8 cellular contexts compared by ENCODE assay signal in genomic region chr15:48541659-48542334, GRCh38.
DNase-seq lines count a peak whose midpoint lies in the region; ATAC-seq, FAIRE-seq and TF ChIP-seq lines count a peak whose summit lies in the region.

No MANE protein-coding gene starts in this region.

- H3K4me3 Mint-ChIP-seq in endothelial cell (ENCODE audit: unreplicated experiment): no peak overlapping the region

- H3K9me3 ChIP-seq in ascending aorta: no peaks in the 10 kb centered on the region

- no peak for FAIRE-seq in frontal cortex (lab: Jason Lieb, UNC)

- H3K4me1 ChIP-seq in ascending aorta: peaks cover 7 to 8% of the 10 kb centered on the region in 2 donors

- H3K4me3 ChIP-seq in ascending aorta: peak overlapping the region in 1 of 2 donors; percentile 39

- H3K36me3 Mint-ChIP-seq in endothelial cell (ENCODE audit: low read depth, unreplicated experiment): peaks cover 4% of the 10 kb centered on the region

- no peak overlapping the region for H3K27ac Mint-ChIP-seq in endothelial cell (ENCODE audit: unreplicated experiment)

- no peak for TF ChIP-seq CTCF in ascending aorta (IDR thresholded peaks at IDR 0.05)
- no peak for TF ChIP-seq CTCF in endothelial cell (IDR thresholded peaks at IDR 0.05; ENCODE audit: unreplicated experiment)

- H3K36me3 ChIP-seq in ascending aorta: no peaks in the 10 kb centered on the region

- peaks cover 9% of the 10 kb centered on the region for H3K4me1 Mint-ChIP-seq in endothelial cell (ENCODE audit: unreplicated experiment)

- H3K27ac ChIP-seq in ascending aorta: peak overlapping the region; percentile 24 to 55

- intact Hi-C loops in ascending aorta (cut with DNase I) (no loop called here), sciatic nerve (cut with DNase I) (no loop called here)

- DNase-seq in ascending aorta (ENCODE audit: low spot score in 2 of 2) (no peak), sciatic nerve (ENCODE audit: low spot score) (no peak), superior temporal gyrus (ENCODE audit: extremely low spot score) (no peak), midbrain (lab: John Stamatoyannopoulos, UW) (no peak), frontal cortex (ENCODE audit: low spot score in 2 of 2) (no peak), endothelial cell (ENCODE audit: low spot score) (no peak)

- peaks cover 4% of the 10 kb centered on the region for H3K27me3 Mint-ChIP-seq in endothelial cell (ENCODE audit: unreplicated experiment)

- ATAC-seq in GM18867 (IDR thresholded peaks at IDR 0.05; ENCODE audit: unreplicated experiment) (peak; percentile 97), HG02938 (IDR thresholded peaks at IDR 0.05; ENCODE audit: unreplicated experiment) (peak; percentile 77), sciatic nerve (peak; percentile 76)

- no peaks in the 10 kb centered on the region for H3K27me3 ChIP-seq in ascending aorta

- no peaks in the 10 kb centered on the region for H3K9me3 Mint-ChIP-seq in endothelial cell (ENCODE audit: unreplicated experiment)
